In genomic region chr3:179148446-179149238, GRCh38 we compare ENCODE assay signal across 8 cellular contexts.
DNase-seq lines count a peak whose midpoint lies in the region; ATAC-seq and TF ChIP-seq lines count a peak whose summit lies in the region.

No MANE protein-coding gene starts in this region.

- DNase-seq in DMS79 (lab: John Stamatoyannopoulos, UW): peak; percentile 17
- no peak for DNase-seq in DMS79 treated with DMSO at 0.1 percent for 48 hours (lab: John Stamatoyannopoulos, UW)
- peak; percentile 72 for DNase-seq in NCI-H146 treated with DMSO at 0.1 percent for 48 hours (lab: John Stamatoyannopoulos, UW; ENCODE audit: unreplicated experiment)
- peak; percentile 56 for DNase-seq in activated CD4-positive, alpha-beta T cell treated with anti-CD3 and anti-CD28 coated beads for 48 hours
- DNase-seq in choroid plexus epithelial cell (ENCODE audit: low read depth): peak; percentile 54
- DNase-seq in left kidney (ENCODE audit: low read depth, low spot score): peak; percentile 79
- peak; percentile 52 to 67 for DNase-seq in stimulated activated CD4-positive, alpha-beta T cell treated with anti-CD3 and anti-CD28 coated beads, Interleukin-2, amount 100 ng/mL, for 24 hours

- peak; percentile 15 for ATAC-seq in HG02623 (IDR thresholded peaks at IDR 0.05; ENCODE audit: unreplicated experiment)

- peak; percentile 1 for TF ChIP-seq CTCF in choroid plexus epithelial cell (conservative IDR thresholded peaks at IDR 0.05; ENCODE audit: low read depth, low read length)

- peak overlapping the region; percentile 71 for H3K4me3 ChIP-seq in choroid plexus epithelial cell (ENCODE audit: low read depth, low read length)
